In the genomic region with DNA sequence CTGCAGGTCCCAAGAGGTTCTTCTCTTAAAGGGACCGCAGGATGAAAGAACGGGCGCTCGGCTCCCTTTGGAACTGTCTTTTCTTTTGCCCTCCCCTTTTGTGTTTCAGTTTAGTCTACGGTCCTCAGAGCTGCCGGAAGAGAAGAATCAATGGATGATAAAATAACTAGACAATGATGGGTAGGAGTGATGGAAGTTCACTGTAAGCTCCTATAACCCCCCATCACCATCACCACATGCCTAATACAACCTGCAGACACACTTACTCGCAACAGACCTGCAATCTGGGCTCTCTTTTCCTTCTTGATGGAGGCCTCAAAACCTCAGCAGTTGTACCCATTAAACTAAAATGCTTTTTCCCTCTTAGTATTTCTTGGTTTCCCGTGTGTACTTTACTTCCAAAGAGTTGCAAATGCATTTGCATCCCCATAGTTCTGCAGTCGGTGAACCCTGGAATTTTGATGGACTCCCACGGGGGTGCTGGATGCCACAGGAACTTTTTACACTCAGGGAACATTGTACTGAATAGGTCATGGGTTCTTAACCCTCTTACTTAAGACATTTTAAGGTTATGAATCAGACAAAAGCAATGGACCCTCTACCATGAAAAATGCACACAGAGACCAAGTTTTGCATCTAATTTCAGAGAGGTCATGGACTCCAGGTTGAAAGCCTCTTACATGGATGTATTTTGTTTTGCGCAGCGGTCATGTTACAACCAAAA, we compare ENCODE assay signal across 8 cellular contexts. TPM values are rescaled to one million over a fixed set of nuclear protein-coding genes. Genes with fewer than 3 reads are reported as not detected.
DNase-seq lines count a peak whose midpoint lies in the region; ATAC-seq and TF ChIP-seq lines count a peak whose summit lies in the region.

No MANE protein-coding gene starts in this region.

- H3K9me3 ChIP-seq in heart right ventricle = peaks cover 0 to 21% (median 0%) of the 10 kb centered on the region in 11 donors
- no peaks in the 10 kb centered on the region for H3K9me3 ChIP-seq in upper lobe of right lung

- intact Hi-C loops in heart right ventricle (cut with DNase I) = loop anchor here in 7 of 10 donors (1.0 to 10.0 kb wide), 7 partner anchors 21 to 153 kb away; a partner anchor contains a TSS
- intact Hi-C loops in Right ventricle myocardium superior (cut with DNase I) = no loop called here
- intact Hi-C loops in upper lobe of right lung (cut with DNase I) = no loop called here

- H3K4me1 ChIP-seq in heart right ventricle (peaks cover 0 to 25% (median 13%) of the 10 kb centered on the region in 9 donors), upper lobe of right lung (peaks cover 14% of the 10 kb centered on the region)

- ATAC-seq in heart right ventricle (no peak), Right ventricle myocardium superior (ENCODE audit: poor library complexity) (no peak), upper lobe of right lung (no peak)
- ATAC-seq in activated T-helper 17 cell treated with anti-CD3 and anti-CD28 coated beads, Interleukin-2, amount 50 U/mL, for 72 hours (replicated peaks) = no peak

- H3K27ac Mint-ChIP-seq in activated T-helper 17 cell treated with anti-CD3 and anti-CD28 coated beads, Interleukin-2, amount 50 U/mL, for 72 hours = peak overlapping the region; percentile 98

- peaks cover 44% of the 10 kb centered on the region for H3K36me3 Mint-ChIP-seq in activated T-helper 17 cell treated with anti-CD3 and anti-CD28 coated beads, Interleukin-2, amount 50 U/mL, for 72 hours (ENCODE audit: low read depth)

- H3K27me3 ChIP-seq in heart right ventricle = no peaks in the 10 kb centered on the region
- H3K27me3 ChIP-seq in upper lobe of right lung = no peaks in the 10 kb centered on the region

- no peak for DNase-seq in heart right ventricle
- no peak for DNase-seq in Right ventricle myocardium superior
- peak; percentile 49 for DNase-seq in kidney tubule cell (ENCODE audit: low spot score)
- DNase-seq in upper lobe of right lung = no peak
- DNase-seq in activated CD8-positive, alpha-beta memory T cell treated with anti-CD3 and anti-CD28 coated beads, Interleukin-2, amount 50 U/mL, for 4 hours = no peak
- no peak for DNase-seq in DMS 273 treated with DMSO at 0.1 percent for 48 hours (lab: John Stamatoyannopoulos, UW)
- no peak for DNase-seq in DMS53 (lab: John Stamatoyannopoulos, UW)

- H3K9me3 Mint-ChIP-seq in activated T-helper 17 cell treated with anti-CD3 and anti-CD28 coated beads, Interleukin-2, amount 50 U/mL, for 72 hours = no peaks in the 10 kb centered on the region

- H3K27ac ChIP-seq in heart right ventricle (peak overlapping the region in 8 of 10 donors; percentile 82 to 95 (median 90)), upper lobe of right lung (peak overlapping the region; percentile 93)

- H3K36me3 ChIP-seq in heart right ventricle (peaks cover 0 to 33% (median 16%) of the 10 kb centered on the region in 9 donors), upper lobe of right lung (peaks cover 12% of the 10 kb centered on the region)

- H3K4me3 Mint-ChIP-seq in activated T-helper 17 cell treated with anti-CD3 and anti-CD28 coated beads, Interleukin-2, amount 50 U/mL, for 72 hours = peak overlapping the region; percentile 94

- TF ChIP-seq CTCF in heart right ventricle (IDR thresholded peaks at IDR 0.05) (no peak), upper lobe of right lung (IDR thresholded peaks at IDR 0.05) (no peak)

- 29 to 32% methylated on average over 12 of the region's 12 CpGs for WGBS in heart right ventricle, 2 donors

- H3K4me1 Mint-ChIP-seq in activated T-helper 17 cell treated with anti-CD3 and anti-CD28 coated beads, Interleukin-2, amount 50 U/mL, for 72 hours = peaks cover 28% of the 10 kb centered on the region

- no peaks in the 10 kb centered on the region for H3K27me3 Mint-ChIP-seq in activated T-helper 17 cell treated with anti-CD3 and anti-CD28 coated beads, Interleukin-2, amount 50 U/mL, for 72 hours

- peak overlapping the region in 9 of 10 donors; percentile 56 to 78 (median 66) for H3K4me3 ChIP-seq in heart right ventricle
- H3K4me3 ChIP-seq in upper lobe of right lung = peak overlapping the region; percentile 76

RNA-seq across cellular contexts. Expression of a gene that starts 0.6 kb away (rescaled TPM):
- total RNA-seq in heart right ventricle = 10 to 100 TPM; 12.6 to 38.4 (median 24.0) TPM
- 1 to 10 TPM; 6.5 to 8.9 TPM for polyA plus RNA-seq in heart right ventricle
- 16.3 TPM for total RNA-seq in Right ventricle myocardium superior
- total RNA-seq in activated T-helper 17 cell treated with anti-CD3 and anti-CD28 coated beads, Interleukin-2, amount 50 U/mL, for 72 hours = 10 to 100 TPM; 48.0 to 86.0 TPM
- 45.8 TPM for total RNA-seq in upper lobe of right lung

RNA-seq across cellular contexts. Expression of a gene that starts 20.5 kb away (rescaled TPM):
- total RNA-seq in heart right ventricle (10 to 100 TPM; 37.1 to 52.1 (median 42.5) TPM), Right ventricle myocardium superior (41.0 TPM), upper lobe of right lung (65.0 TPM)
- 10 to 100 TPM; 17.6 to 29.0 TPM for polyA plus RNA-seq in heart right ventricle
- 10 to 100 TPM; 70.0 to 76.8 TPM for total RNA-seq in activated T-helper 17 cell treated with anti-CD3 and anti-CD28 coated beads, Interleukin-2, amount 50 U/mL, for 72 hours

RNA-seq across cellular contexts. Expression of a gene that starts 24.8 kb away (rescaled TPM):
- total RNA-seq in heart right ventricle = 100 to 1,000 TPM in 1 of 10 donors, 10 to 100 TPM in 9; 32.3 to 112 (median 59.7) TPM
- polyA plus RNA-seq in heart right ventricle = 10 to 100 TPM; 20.7 to 54.1 TPM
- total RNA-seq in Right ventricle myocardium superior = 119 TPM
- total RNA-seq in activated T-helper 17 cell treated with anti-CD3 and anti-CD28 coated beads, Interleukin-2, amount 50 U/mL, for 72 hours = not detected
- total RNA-seq in upper lobe of right lung = 321 TPM

RNA-seq across cellular contexts. Expression of a gene that starts 51.7 kb away (rescaled TPM):
- total RNA-seq in heart right ventricle = 100 to 1,000 TPM; 169 to 241 (median 203) TPM
- polyA plus RNA-seq in heart right ventricle = 100 to 1,000 TPM; 343 to 441 TPM
- 177 TPM for total RNA-seq in Right ventricle myocardium superior
- total RNA-seq in activated T-helper 17 cell treated with anti-CD3 and anti-CD28 coated beads, Interleukin-2, amount 50 U/mL, for 72 hours = 100 to 1,000 TPM; 329 to 417 TPM
- total RNA-seq in upper lobe of right lung = 177 TPM

Comparison
In these comparisons a context has a peak if more than half of its experiments do, and no peak if none do; other contexts are left out.
1. intact Hi-C loops: an anchor here in heart right ventricle (1.0 to 10.0 kb wide); none called in Right ventricle myocardium superior and upper lobe of right lung.
2. RNA of a gene that starts 24.8 kb away (total RNA-seq): 321 TPM in upper lobe of right lung (single experiment), 119 TPM in Right ventricle myocardium superior (single experiment) and 32.3 to 112 TPM in heart right ventricle; not detected in activated T-helper 17 cell treated with anti-CD3 and anti-CD28 coated beads, Interleukin-2, amount 50 U/mL, for 72 hours; every median in the first group is over 10 times any median in the second.